Comparison of ENCODE assay signal across 1 cellular context in the genomic region with DNA sequence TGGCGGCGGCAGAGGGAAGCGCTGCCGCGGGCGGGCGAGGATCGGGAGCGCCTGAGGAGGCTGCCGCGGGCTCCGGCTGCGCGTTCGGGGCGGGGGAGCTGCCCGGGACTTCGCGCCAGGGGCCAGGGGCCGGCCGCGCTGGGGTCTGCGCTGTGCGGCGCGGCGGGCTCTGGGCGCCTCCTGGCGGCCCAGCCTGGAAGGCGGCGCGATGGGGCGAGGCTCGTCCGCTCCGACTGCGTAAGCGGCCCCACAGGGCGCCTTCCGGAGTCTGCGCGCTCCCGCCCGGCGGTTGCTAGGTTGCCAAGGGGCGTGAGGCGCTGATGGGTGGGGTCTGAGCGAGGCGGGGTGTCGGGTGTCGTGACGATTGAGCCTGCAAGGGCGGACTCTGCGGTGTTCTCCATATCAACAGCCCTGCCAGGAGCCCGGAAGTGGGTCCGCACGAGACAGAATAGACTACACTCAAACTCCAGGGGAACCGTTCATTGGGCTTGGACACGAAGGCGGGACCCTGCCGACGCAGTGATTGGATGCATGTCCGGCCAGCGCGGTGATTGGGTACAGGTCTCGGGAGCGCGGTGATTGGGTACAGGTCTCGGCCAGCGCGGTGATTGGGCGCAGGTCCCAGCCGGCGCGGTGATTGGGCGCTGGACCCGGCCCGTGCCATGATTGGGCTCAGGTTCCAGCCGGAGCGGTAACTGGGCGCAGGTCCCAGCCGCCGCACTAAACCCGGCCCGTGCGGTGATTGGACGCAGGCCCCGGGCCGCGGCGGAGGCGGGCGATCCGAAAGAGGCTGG.
A peak's percentile ranks its signal among the peaks of the same experiment; 100 is the strongest.
TF ChIP-seq lines count a peak whose summit lies in the region.

A gene with protein sequence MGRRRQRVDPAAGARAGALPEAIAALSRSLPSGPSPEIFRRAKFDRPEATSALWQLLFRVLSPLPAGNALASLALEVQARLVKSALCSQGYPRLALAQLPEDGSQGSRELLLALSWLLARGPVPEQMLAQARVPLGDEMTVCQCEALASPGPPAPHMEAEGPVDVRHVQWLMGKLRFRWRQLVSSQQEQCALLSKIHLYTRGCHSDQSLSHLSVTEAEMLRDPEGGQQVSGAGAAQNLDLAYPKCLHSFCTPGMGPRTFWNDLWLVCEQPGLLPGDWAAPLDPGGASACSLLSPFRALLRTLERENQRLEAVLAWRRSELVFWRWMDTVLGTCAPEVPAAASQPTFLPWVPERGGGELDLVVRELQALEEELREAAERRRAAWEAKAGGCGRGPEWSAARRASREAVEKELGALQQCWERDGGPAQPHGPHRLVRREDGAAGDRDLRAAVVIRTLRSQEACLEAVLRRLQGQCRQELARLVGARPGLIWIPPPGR (plus strand): TSS at position 675 of the 794 bp plus-strand sequence. CDS start 130 bp downstream, outside the sequence.

TF ChIP-seq in HepG2, 621 proteins besides CTCF, POLR2A, EP300 and RAD21 (continued from another document and continues in another):
- TF ChIP-seq, protein P1, sequence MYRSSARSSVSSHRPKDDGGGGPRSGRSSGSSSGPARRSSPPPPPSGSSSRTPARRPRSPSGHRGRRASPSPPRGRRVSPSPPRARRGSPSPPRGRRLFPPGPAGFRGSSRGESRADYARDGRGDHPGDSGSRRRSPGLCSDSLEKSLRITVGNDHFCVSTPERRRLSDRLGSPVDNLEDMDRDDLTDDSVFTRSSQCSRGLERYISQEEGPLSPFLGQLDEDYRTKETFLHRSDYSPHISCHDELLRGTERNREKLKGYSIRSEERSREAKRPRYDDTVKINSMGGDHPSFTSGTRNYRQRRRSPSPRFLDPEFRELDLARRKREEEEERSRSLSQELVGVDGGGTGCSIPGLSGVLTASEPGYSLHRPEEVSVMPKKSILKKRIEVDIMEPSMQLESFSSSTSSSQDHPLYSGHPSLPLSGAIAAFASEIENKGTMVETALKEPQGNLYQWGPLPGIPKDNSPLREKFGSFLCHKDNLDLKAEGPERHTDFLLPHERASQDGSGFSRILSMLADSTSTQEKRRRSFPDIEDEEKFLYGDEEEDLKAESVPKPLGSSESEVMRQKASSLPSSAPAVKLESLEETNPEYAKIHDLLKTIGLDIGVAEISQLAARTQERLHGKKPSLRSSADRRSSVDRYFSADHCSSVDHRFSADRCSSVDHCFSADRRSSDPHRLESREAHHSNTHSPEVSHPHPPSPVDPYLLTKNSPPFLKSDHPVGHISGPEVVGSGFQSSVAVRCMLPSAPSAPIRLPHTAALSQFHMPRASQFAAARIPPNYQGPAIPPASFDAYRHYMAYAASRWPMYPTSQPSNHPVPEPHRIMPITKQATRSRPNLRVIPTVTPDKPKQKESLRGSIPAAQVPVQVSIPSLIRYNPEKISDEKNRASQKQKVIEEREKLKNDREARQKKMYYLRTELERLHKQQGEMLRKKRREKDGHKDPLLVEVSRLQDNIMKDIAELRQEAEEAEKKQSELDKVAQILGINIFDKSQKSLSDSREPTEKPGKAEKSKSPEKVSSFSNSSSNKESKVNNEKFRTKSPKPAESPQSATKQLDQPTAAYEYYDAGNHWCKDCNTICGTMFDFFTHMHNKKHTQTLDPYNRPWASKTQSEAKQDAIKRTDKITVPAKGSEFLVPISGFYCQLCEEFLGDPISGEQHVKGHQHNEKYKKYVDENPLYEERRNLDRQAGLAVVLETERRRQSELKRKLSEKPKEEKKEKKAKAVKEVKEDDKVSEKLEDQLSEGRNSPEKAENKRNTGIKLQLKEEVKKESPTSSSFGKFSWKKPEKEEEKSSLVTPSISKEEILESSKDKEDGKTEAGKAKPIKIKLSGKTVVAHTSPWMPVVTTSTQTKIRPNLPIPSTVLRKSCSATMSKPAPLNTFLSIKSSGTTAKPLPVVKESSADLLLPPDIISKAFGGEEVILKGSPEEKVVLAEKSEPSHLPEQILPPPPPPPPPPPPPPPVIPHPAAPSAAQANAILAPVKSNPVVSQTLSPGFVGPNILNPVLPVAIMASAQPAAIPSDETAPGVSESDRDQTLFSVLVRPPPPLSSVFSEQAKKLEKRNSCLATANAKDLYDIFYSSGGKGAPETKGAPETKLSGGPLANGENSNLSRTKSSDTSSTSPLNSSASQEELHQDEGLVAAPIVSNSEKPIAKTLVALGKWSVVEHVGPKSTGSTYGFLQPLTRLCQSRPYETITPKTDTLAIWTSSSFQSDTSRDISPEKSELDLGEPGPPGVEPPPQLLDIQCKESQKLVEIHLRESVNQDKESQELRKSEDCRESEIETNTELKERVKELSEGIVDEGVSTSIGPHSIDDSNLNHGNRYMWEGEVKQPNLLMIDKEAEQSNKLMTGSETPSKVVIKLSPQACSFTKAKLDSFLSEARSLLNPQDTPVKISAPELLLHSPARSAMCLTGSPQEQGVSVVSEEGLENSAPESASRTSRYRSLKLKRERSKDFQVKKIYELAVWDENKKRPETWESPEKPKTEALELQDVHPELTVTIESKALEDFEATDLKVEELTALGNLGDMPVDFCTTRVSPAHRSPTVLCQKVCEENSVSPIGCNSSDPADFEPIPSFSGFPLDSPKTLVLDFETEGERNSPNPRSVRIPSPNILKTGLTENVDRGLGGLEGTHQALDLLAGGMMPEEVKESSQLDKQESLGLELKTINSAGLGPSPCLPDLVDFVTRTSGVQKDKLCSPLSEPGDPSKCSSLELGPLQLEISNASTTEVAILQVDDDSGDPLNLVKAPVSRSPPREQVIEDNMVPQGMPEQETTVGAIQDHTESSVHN (CRISPR knock-in tag; IDR thresholded peaks at IDR 0.05), result peak; percentile 96; the same call in 1 of the 2 replicates
- TF ChIP-seq RCOR2 (CRISPR knock-in tag; IDR thresholded peaks at IDR 0.05) (no peak), MEIS2 (CRISPR knock-in tag; IDR thresholded peaks at IDR 0.05) (peak; percentile 29; the same call in 1 of the 2 replicates), MXD4 (CRISPR knock-in tag; IDR thresholded peaks at IDR 0.05) (peak; percentile 89), FLYWCH1 (CRISPR knock-in tag; IDR thresholded peaks at IDR 0.05) (peak; percentile 95; the same call in 1 of the 2 replicates), SRSF4 (IDR thresholded peaks at IDR 0.05; ENCODE audit: low read depth, low read length, poor library complexity, severe bottlenecking) (no peak), HNRNPLL (IDR thresholded peaks at IDR 0.05; ENCODE audit: low read depth, low read length, poor library complexity, severe bottlenecking) (peak; percentile 98), DNMT3B (CRISPR knock-in tag; conservative IDR thresholded peaks at IDR 0.05) (no peak), FOXK2 (IDR thresholded peaks at IDR 0.05) (peak; percentile 95), ELF1 (CRISPR knock-in tag; IDR thresholded peaks at IDR 0.05) (peak; percentile 94), ZFP1 (CRISPR knock-in tag; IDR thresholded peaks at IDR 0.05) (peak; percentile 77), DPF2 (CRISPR knock-in tag; IDR thresholded peaks at IDR 0.05; ENCODE audit: borderline replicate concordance, low read depth) (no peak), NFE2L2 (IDR thresholded peaks at IDR 0.05; ENCODE audit: low read length) (no peak), ZNF253 (CRISPR knock-in tag; IDR thresholded peaks at IDR 0.05; ENCODE audit: borderline replicate concordance) (no peak), HOXD1 (CRISPR knock-in tag; IDR thresholded peaks at IDR 0.05) (no peak; the same call in 1 of the 2 replicates), ZFX (CRISPR knock-in tag; IDR thresholded peaks at IDR 0.05; ENCODE audit: low read depth) (peak; percentile 68)
- TF ChIP-seq, protein P2, sequence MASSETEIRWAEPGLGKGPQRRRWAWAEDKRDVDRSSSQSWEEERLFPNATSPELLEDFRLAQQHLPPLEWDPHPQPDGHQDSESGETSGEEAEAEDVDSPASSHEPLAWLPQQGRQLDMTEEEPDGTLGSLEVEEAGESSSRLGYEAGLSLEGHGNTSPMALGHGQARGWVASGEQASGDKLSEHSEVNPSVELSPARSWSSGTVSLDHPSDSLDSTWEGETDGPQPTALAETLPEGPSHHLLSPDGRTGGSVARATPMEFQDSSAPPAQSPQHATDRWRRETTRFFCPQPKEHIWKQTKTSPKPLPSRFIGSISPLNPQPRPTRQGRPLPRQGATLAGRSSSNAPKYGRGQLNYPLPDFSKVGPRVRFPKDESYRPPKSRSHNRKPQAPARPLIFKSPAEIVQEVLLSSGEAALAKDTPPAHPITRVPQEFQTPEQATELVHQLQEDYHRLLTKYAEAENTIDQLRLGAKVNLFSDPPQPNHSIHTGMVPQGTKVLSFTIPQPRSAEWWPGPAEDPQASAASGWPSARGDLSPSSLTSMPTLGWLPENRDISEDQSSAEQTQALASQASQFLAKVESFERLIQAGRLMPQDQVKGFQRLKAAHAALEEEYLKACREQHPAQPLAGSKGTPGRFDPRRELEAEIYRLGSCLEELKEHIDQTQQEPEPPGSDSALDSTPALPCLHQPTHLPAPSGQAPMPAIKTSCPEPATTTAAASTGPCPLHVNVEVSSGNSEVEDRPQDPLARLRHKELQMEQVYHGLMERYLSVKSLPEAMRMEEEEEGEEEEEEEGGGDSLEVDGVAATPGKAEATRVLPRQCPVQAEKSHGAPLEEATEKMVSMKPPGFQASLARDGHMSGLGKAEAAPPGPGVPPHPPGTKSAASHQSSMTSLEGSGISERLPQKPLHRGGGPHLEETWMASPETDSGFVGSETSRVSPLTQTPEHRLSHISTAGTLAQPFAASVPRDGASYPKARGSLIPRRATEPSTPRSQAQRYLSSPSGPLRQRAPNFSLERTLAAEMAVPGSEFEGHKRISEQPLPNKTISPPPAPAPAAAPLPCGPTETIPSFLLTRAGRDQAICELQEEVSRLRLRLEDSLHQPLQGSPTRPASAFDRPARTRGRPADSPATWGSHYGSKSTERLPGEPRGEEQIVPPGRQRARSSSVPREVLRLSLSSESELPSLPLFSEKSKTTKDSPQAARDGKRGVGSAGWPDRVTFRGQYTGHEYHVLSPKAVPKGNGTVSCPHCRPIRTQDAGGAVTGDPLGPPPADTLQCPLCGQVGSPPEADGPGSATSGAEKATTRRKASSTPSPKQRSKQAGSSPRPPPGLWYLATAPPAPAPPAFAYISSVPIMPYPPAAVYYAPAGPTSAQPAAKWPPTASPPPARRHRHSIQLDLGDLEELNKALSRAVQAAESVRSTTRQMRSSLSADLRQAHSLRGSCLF (CRISPR knock-in tag; IDR thresholded peaks at IDR 0.05; ENCODE audit: borderline replicate concordance), result no peak
- TF ChIP-seq, protein P3, sequence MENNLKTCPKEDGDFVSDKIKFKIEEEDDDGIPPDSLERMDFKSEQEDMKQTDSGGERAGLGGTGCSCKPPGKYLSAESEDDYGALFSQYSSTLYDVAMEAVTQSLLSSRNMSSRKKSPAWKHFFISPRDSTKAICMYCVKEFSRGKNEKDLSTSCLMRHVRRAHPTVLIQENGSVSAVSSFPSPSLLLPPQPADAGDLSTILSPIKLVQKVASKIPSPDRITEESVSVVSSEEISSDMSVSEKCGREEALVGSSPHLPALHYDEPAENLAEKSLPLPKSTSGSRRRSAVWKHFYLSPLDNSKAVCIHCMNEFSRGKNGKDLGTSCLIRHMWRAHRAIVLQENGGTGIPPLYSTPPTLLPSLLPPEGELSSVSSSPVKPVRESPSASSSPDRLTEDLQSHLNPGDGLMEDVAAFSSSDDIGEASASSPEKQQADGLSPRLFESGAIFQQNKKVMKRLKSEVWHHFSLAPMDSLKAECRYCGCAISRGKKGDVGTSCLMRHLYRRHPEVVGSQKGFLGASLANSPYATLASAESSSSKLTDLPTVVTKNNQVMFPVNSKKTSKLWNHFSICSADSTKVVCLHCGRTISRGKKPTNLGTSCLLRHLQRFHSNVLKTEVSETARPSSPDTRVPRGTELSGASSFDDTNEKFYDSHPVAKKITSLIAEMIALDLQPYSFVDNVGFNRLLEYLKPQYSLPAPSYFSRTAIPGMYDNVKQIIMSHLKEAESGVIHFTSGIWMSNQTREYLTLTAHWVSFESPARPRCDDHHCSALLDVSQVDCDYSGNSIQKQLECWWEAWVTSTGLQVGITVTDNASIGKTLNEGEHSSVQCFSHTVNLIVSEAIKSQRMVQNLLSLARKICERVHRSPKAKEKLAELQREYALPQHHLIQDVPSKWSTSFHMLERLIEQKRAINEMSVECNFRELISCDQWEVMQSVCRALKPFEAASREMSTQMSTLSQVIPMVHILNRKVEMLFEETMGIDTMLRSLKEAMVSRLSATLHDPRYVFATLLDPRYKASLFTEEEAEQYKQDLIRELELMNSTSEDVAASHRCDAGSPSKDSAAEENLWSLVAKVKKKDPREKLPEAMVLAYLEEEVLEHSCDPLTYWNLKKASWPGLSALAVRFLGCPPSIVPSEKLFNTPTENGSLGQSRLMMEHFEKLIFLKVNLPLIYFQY (CRISPR knock-in tag; IDR thresholded peaks at IDR 0.05; ENCODE audit: borderline replicate concordance), result peak; percentile 75
- TF ChIP-seq, protein P4, sequence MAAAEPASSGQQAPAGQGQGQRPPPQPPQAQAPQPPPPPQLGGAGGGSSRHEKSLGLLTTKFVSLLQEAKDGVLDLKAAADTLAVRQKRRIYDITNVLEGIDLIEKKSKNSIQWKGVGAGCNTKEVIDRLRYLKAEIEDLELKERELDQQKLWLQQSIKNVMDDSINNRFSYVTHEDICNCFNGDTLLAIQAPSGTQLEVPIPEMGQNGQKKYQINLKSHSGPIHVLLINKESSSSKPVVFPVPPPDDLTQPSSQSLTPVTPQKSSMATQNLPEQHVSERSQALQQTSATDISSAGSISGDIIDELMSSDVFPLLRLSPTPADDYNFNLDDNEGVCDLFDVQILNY (CRISPR knock-in tag; conservative IDR thresholded peaks at IDR 0.05), result peak; percentile 96
- TF ChIP-seq, protein P5, sequence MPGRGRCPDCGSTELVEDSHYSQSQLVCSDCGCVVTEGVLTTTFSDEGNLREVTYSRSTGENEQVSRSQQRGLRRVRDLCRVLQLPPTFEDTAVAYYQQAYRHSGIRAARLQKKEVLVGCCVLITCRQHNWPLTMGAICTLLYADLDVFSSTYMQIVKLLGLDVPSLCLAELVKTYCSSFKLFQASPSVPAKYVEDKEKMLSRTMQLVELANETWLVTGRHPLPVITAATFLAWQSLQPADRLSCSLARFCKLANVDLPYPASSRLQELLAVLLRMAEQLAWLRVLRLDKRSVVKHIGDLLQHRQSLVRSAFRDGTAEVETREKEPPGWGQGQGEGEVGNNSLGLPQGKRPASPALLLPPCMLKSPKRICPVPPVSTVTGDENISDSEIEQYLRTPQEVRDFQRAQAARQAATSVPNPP (CRISPR knock-in tag; IDR thresholded peaks at IDR 0.05), result peak; percentile 80
